1 cellular context compared by ENCODE assay signal in genomic region chr1:207145401-207146058, GRCh38.
TF ChIP-seq lines count a peak whose summit lies in the region.

No MANE protein-coding gene starts in this region.

TF ChIP-seq in HepG2, 621 proteins besides CTCF, POLR2A, EP300 and RAD21:
- TF ChIP-seq EHMT2 (IDR thresholded peaks at IDR 0.05; ENCODE audit: borderline replicate concordance, low read depth, low read length) (no peak), RXRB (CRISPR knock-in tag; IDR thresholded peaks at IDR 0.05; ENCODE audit: borderline replicate concordance) (no peak)
TF ChIP-seq in HepG2: peak in this region for 0.
